ENCODE assay signal across 18 cellular contexts in the genomic region with DNA sequence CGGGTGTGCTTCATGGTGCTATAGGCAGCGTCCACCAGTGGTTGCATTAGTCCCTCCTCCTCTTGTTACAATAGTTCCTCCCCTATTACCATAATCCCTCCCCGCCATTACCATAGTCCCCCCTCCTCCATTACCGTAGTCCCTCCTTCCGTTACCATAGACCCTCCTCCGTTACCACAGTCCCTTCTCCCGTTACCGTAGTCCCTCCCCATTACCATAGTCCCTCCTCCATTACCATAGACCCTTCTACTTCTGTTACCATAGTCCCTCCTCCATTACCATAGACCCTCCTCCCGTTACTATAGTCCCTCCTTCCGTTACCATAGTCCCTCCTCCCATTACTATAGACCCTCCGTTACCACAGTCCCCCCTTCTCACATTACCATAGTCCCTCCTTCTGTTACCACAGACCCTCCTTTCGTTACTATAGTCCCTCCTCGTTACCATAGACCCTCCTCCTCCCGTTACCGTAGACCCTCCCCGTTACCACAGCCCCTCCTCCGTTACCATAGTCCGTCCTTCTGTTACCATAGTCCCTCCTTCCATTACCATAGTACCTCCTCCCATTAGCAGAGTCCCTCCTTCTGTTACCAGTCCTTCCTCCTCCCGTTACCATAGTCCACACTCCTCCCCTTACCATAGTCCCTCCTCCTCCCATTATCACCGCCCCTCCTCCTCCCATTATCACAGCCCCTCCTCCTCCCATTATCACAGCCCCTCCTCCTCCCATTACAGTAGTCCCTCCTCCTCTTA.
DNase-seq lines count a peak whose midpoint lies in the region; ATAC-seq and TF ChIP-seq lines count a peak whose summit lies in the region.
"Had no signal": no experiment of that assay in that cellular context is flagged by ENCODE, and none has a peak within 500 bp of the region (broad histone marks: within the 10 kb centered on the region; RNA-seq: fewer than 3 reads in every experiment).

No MANE protein-coding gene starts in this region.

- H3K4me3 ChIP-seq in GM23338 (no peak overlapping the region), osteoblast (ENCODE audit: insufficient read depth, low read length) (no peak overlapping the region), tibial artery (no peak overlapping the region)
- H3K4me3 ChIP-seq: left ventricle myocardium inferior had no signal

- H3K36me3 ChIP-seq in GM23338 (ENCODE audit: insufficient read depth) (no peaks in the 10 kb centered on the region), osteoblast (ENCODE audit: insufficient read depth, low read length) (no peaks in the 10 kb centered on the region), tibial artery (no peaks in the 10 kb centered on the region)

- intact Hi-C loops in tibial artery (cut with DNase I; ENCODE audit: low total_unique reads) = no loop called here

- H3K36me3 Mint-ChIP-seq in GM23338 (ENCODE audit: low read depth) (peaks cover 33% of the 10 kb centered on the region), WTC11 (peaks cover 7% of the 10 kb centered on the region; the same call in 1 of the 2 replicates)

- H3K27ac ChIP-seq in GM23338 (ENCODE audit: low read depth) (no peak overlapping the region), foreskin keratinocyte (no peak overlapping the region), osteoblast (ENCODE audit: low read depth, low read length) (no peak overlapping the region), tibial artery (no peak overlapping the region)
- H3K27ac ChIP-seq: C4-2B, left ventricle myocardium inferior, parathyroid adenoma had no signal

- H2AFZ ChIP-seq in GM23338 (no peak overlapping the region), osteoblast (ENCODE audit: low read length) (no peak overlapping the region)
- H2AFZ ChIP-seq: parathyroid adenoma had no signal

- H3K27ac Mint-ChIP-seq in GM23338 (no peak overlapping the region; the same call in 1 of the 2 replicates), WTC11 (peak overlapping the region; percentile 20; the same call in 1 of the 2 replicates)
- H3K27ac Mint-ChIP-seq: activated naive CD4-positive, alpha-beta T cell treated with anti-CD3 and anti-CD28 coated beads, Interleukin-2, amount 50 U/mL, for 24 hours; stimulated activated memory B cell treated with anti-CD40 and anti-IgM and Interleukin-4, amounts not matched to agents 10 μg/mL and 1 μg/mL and 100 μg/mL, for 72 hours; type B pancreatic cell had no signal

- POLR2A ChIA-PET in WTC11 (lab: Charles Lee) = no interaction called here

- H3K4me2 ChIP-seq in GM23338 (no peak overlapping the region), osteoblast (ENCODE audit: insufficient read depth, low read length) (no peak overlapping the region)

- H3K79me2 ChIP-seq in GM23338 (replicated peaks; ENCODE audit: insufficient read depth) (peaks cover 4% of the 10 kb centered on the region; the same call in 1 of the 2 replicates), osteoblast (ENCODE audit: insufficient read depth, low read length) (no peaks in the 10 kb centered on the region)
- H3K79me2 ChIP-seq: parathyroid adenoma had no signal

- TF ChIP-seq CTCF in GM23338 (conservative IDR thresholded peaks at IDR 0.05; ENCODE audit: low read depth in 2 of 2) (no peak), WTC11 (IDR thresholded peaks at IDR 0.05) (no peak), foreskin keratinocyte (conservative IDR thresholded peaks at IDR 0.05) (no peak), osteoblast (IDR thresholded peaks at IDR 0.05; ENCODE audit: extremely low read depth, low read depth, low read length) (no peak), tibial artery (IDR thresholded peaks at IDR 0.05) (no peak)

- peak; percentile 76 for ATAC-seq in GM23338
- peak; percentile 87 for ATAC-seq in WTC11
- peak; percentile 25 for ATAC-seq in foreskin keratinocyte
- ATAC-seq: stimulated activated memory B cell treated with anti-CD40 and anti-IgM and Interleukin-4, amounts not matched to agents 10 μg/mL and 1 μg/mL and 100 μg/mL, for 72 hours had no signal

- peak; percentile 64 for DNase-seq in GM23338 (ENCODE audit: low spot score)
- peak; percentile 57 for DNase-seq in WTC11 (ENCODE audit: low spot score)
- DNase-seq in foreskin keratinocyte = no peak
- DNase-seq in osteoblast (ENCODE audit: insufficient read length, low spot score, missing footprints) = peak; percentile 47
- DNase-seq in NCI-H2227 (lab: John Stamatoyannopoulos, UW; ENCODE audit: unreplicated experiment) = no peak
- no peak for DNase-seq in tibial artery
- DNase-seq in NCI-H524 treated with DMSO at 0.1 percent for 48 hours (lab: John Stamatoyannopoulos, UW) = no peak
- no peak for DNase-seq in NCI-H2227 treated with DMSO at 0.1 percent for 48 hours (lab: John Stamatoyannopoulos, UW)
- DNase-seq: activated CD4-positive, alpha-beta T cell treated with anti-CD3 and anti-CD28 coated beads, Interleukin-2, amount 50 U/mL, for 4 hours; activated T-cell treated with anti-CD3 and anti-CD28 coated beads, Interleukin-2, amount 50 U/mL, for 1 hour; DMS153; Kasumi-1; left ventricle myocardium inferior had no signal

- peaks cover 1% of the 10 kb centered on the region for H3K27me3 Mint-ChIP-seq in GM23338 (ENCODE audit: insufficient read depth, low read depth, poor library complexity)
- no peaks in the 10 kb centered on the region for H3K27me3 Mint-ChIP-seq in WTC11 (ENCODE audit: low read depth)
- H3K27me3 Mint-ChIP-seq: activated naive CD4-positive, alpha-beta T cell treated with anti-CD3 and anti-CD28 coated beads, Interleukin-2, amount 50 U/mL, for 24 hours; stimulated activated memory B cell treated with anti-CD40 and anti-IgM and Interleukin-4, amounts not matched to agents 10 μg/mL and 1 μg/mL and 100 μg/mL, for 72 hours; type B pancreatic cell had no signal

- CTCF ChIA-PET in WTC11 (lab: Charles Lee) = no interaction called here

- H3K9me3 ChIP-seq in osteoblast (ENCODE audit: low read depth, low read length) (no peaks in the 10 kb centered on the region), tibial artery (no peaks in the 10 kb centered on the region)
- H3K9me3 ChIP-seq: left ventricle myocardium inferior had no signal

- H3K9me3 Mint-ChIP-seq in GM23338 = peaks cover 6% of the 10 kb centered on the region; the same call in 1 of the 3 replicates
- no peaks in the 10 kb centered on the region for H3K9me3 Mint-ChIP-seq in WTC11
- H3K9me3 Mint-ChIP-seq: activated naive CD4-positive, alpha-beta T cell treated with anti-CD3 and anti-CD28 coated beads, Interleukin-2, amount 50 U/mL, for 24 hours had no signal

- H3K4me1 ChIP-seq in GM23338 (ENCODE audit: insufficient read depth) (no peaks in the 10 kb centered on the region), foreskin keratinocyte (no peaks in the 10 kb centered on the region), osteoblast (ENCODE audit: insufficient read depth, low read length) (peaks cover 3% of the 10 kb centered on the region), tibial artery (no peaks in the 10 kb centered on the region)
- H3K4me1 ChIP-seq: parathyroid adenoma had no signal

- H3K9me2 ChIP-seq in GM23338 (ENCODE audit: insufficient read depth) = no peaks in the 10 kb centered on the region

- no peaks in the 10 kb centered on the region for H3K27me3 ChIP-seq in GM23338 (ENCODE audit: insufficient read depth)
- H3K27me3 ChIP-seq in foreskin keratinocyte = no peaks in the 10 kb centered on the region
- H3K27me3 ChIP-seq in osteoblast (ENCODE audit: insufficient read depth, low read length) = no peaks in the 10 kb centered on the region
- H3K27me3 ChIP-seq in tibial artery = no peaks in the 10 kb centered on the region

- H3F3A ChIP-seq in GM23338 (replicated peaks; ENCODE audit: low read depth) = no peaks in the 10 kb centered on the region

- H3K4me1 Mint-ChIP-seq in GM23338 (peaks cover 3% of the 10 kb centered on the region; the same call in 1 of the 3 replicates), WTC11 (peaks cover 22% of the 10 kb centered on the region)
- H3K4me1 Mint-ChIP-seq: activated naive CD4-positive, alpha-beta T cell treated with anti-CD3 and anti-CD28 coated beads, Interleukin-2, amount 50 U/mL, for 24 hours had no signal

- H3K4me3 Mint-ChIP-seq in GM23338 (no peak overlapping the region), WTC11 (no peak overlapping the region)
- H3K4me3 Mint-ChIP-seq: activated naive CD4-positive, alpha-beta T cell treated with anti-CD3 and anti-CD28 coated beads, Interleukin-2, amount 50 U/mL, for 24 hours; stimulated activated memory B cell treated with anti-CD40 and anti-IgM and Interleukin-4, amounts not matched to agents 10 μg/mL and 1 μg/mL and 100 μg/mL, for 72 hours; type B pancreatic cell had no signal

- H4K20me1 ChIP-seq in GM23338 (replicated peaks; ENCODE audit: insufficient read depth) = no peaks in the 10 kb centered on the region
- no peaks in the 10 kb centered on the region for H4K20me1 ChIP-seq in osteoblast (ENCODE audit: insufficient read depth, low read length)

TF ChIP-seq in GM23338, 12 proteins besides CTCF, POLR2A, EP300 and RAD21 (continues in another document):
- TF ChIP-seq POLR2AphosphoS5 (IDR thresholded peaks at IDR 0.05; ENCODE audit: low read depth) (no peak), JUNB (IDR thresholded peaks at IDR 0.05; ENCODE audit: unreplicated experiment) (no peak), ZNF114 (CRISPR knock-in tag; IDR thresholded peaks at IDR 0.05) (no peak), NANOG (IDR thresholded peaks at IDR 0.05; ENCODE audit: borderline replicate concordance) (no peak)

TF ChIP-seq in WTC11, 78 proteins besides CTCF, POLR2A, EP300 and RAD21 (continues in another document):
- TF ChIP-seq ZNF671 (CRISPR knock-in tag; IDR thresholded peaks at IDR 0.05) (no peak), TP53 (CRISPR knock-in tag; IDR thresholded peaks at IDR 0.05) (no peak), ELF4 (CRISPR knock-in tag; IDR thresholded peaks at IDR 0.05; ENCODE audit: low read depth) (no peak), RORB (CRISPR knock-in tag; IDR thresholded peaks at IDR 0.05) (no peak), ZBTB21 (CRISPR knock-in tag; IDR thresholded peaks at IDR 0.05; ENCODE audit: borderline replicate concordance) (no peak)

Comparison
In these comparisons a context has a peak if more than half of its experiments do, and no peak if none do; other contexts are left out.
1. ATAC-seq: peak in every context shown above with its lines; median percentile 87 in WTC11; 76 in GM23338; 25 in foreskin keratinocyte.
2. DNase-seq: peak in GM23338 (single experiment), WTC11 (single experiment) and osteoblast (single experiment); none in foreskin keratinocyte (0 of 2), NCI-H2227 (single experiment), tibial artery (0 of 2), NCI-H524 treated with DMSO at 0.1 percent for 48 hours (single experiment) and NCI-H2227 treated with DMSO at 0.1 percent for 48 hours (single experiment).